In genomic region chr22:46064236-46064965, GRCh38 we compare ENCODE assay signal across 8 cellular contexts.
DNase-seq lines count a peak whose midpoint lies in the region; ATAC-seq, FAIRE-seq and TF ChIP-seq lines count a peak whose summit lies in the region.

No MANE protein-coding gene starts in this region.

- TF ChIP-seq CTCF in GM23338 (conservative IDR thresholded peaks at IDR 0.05; ENCODE audit: low read depth in 2 of 2): no peak

- no peaks in the 10 kb centered on the region for H4K20me1 ChIP-seq in GM23338 (replicated peaks; ENCODE audit: insufficient read depth)

- no peaks in the 10 kb centered on the region for H3K36me3 Mint-ChIP-seq in GM23338 (ENCODE audit: low read depth)

- no peak for DNase-seq in HTR-8/SVneo (ENCODE audit: insufficient read length, low spot score)
- DNase-seq in left ventricle myocardium superior: peak; percentile 38
- DNase-seq in superior temporal gyrus (ENCODE audit: extremely low spot score): peak; percentile 70
- no peak for DNase-seq in EL
- no peak for DNase-seq in GM23338 (ENCODE audit: low spot score)
- no peak for DNase-seq in stimulated activated CD4-positive, alpha-beta T cell treated with anti-CD3 and anti-CD28 coated beads, Interleukin-15, amount 100 ng/mL, for 24 hours

- no peak overlapping the region for H3K27ac Mint-ChIP-seq in GM23338

- H3K27me3 ChIP-seq in GM23338 (ENCODE audit: insufficient read depth): peaks cover 61% of the 10 kb centered on the region

- intact Hi-C loops in left ventricle myocardium superior (cut with micrococcal nuclease): no loop called here

- FAIRE-seq in HTR-8/SVneo (lab: Jason Lieb, UNC): peak; percentile 9

- H3K27me3 Mint-ChIP-seq in GM23338 (ENCODE audit: insufficient read depth, low read depth, poor library complexity): peaks cover 26% of the 10 kb centered on the region

- peak overlapping the region; percentile 87 for H3K27ac ChIP-seq in angular gyrus (ENCODE audit: low read depth, low read length)
- H3K27ac ChIP-seq in GM23338 (ENCODE audit: low read depth): no peak overlapping the region

- H3K4me2 ChIP-seq in GM23338: no peak overlapping the region

- H3K79me2 ChIP-seq in GM23338 (replicated peaks; ENCODE audit: insufficient read depth): no peaks in the 10 kb centered on the region; the same call in 1 of the 2 replicates

- peaks cover 8% of the 10 kb centered on the region for H3F3A ChIP-seq in GM23338 (replicated peaks; ENCODE audit: low read depth)

- H3K4me1 ChIP-seq in GM23338 (ENCODE audit: insufficient read depth): peaks cover 27% of the 10 kb centered on the region

- no peak overlapping the region for H3K4me3 ChIP-seq in GM23338

- H3K4me1 Mint-ChIP-seq in GM23338: peaks cover 10% of the 10 kb centered on the region

- ATAC-seq in left ventricle myocardium superior (peak; percentile 26), GM23338 (no peak), GM21390 (IDR thresholded peaks at IDR 0.05; ENCODE audit: unreplicated experiment) (no peak)

- no peaks in the 10 kb centered on the region for H3K9me2 ChIP-seq in GM23338 (ENCODE audit: insufficient read depth)

- no peaks in the 10 kb centered on the region; the same call in 2 of the 3 replicates for H3K9me3 Mint-ChIP-seq in GM23338

- H3K4me3 Mint-ChIP-seq in GM23338: no peak overlapping the region

- no peaks in the 10 kb centered on the region; the same call in 1 of the 2 replicates for H3K36me3 ChIP-seq in GM23338 (ENCODE audit: insufficient read depth)

- no peak overlapping the region for H2AFZ ChIP-seq in GM23338

TF ChIP-seq in GM23338, 12 proteins besides CTCF, POLR2A, EP300 and RAD21:
- TF ChIP-seq ZNF462 (CRISPR knock-in tag; IDR thresholded peaks at IDR 0.05) (no peak), ZNF331 (CRISPR knock-in tag; IDR thresholded peaks at IDR 0.05; ENCODE audit: low read depth) (no peak), STAT1 (IDR thresholded peaks at IDR 0.05; ENCODE audit: unreplicated experiment) (no peak), EZH2 (IDR thresholded peaks at IDR 0.05; ENCODE audit: low read depth, unreplicated experiment) (no peak), JUNB (IDR thresholded peaks at IDR 0.05; ENCODE audit: unreplicated experiment) (no peak)

Comparison
In these comparisons a context has a peak if more than half of its experiments do, and no peak if none do; other contexts are left out.
1. DNase-seq: peak in left ventricle myocardium superior (single experiment) and superior temporal gyrus (single experiment); none in HTR-8/SVneo (single experiment), EL (single experiment), GM23338 (single experiment) and stimulated activated CD4-positive, alpha-beta T cell treated with anti-CD3 and anti-CD28 coated beads, Interleukin-15, amount 100 ng/mL, for 24 hours (single experiment).